ENCODE assay signal across 1 cellular context in the genomic region with DNA sequence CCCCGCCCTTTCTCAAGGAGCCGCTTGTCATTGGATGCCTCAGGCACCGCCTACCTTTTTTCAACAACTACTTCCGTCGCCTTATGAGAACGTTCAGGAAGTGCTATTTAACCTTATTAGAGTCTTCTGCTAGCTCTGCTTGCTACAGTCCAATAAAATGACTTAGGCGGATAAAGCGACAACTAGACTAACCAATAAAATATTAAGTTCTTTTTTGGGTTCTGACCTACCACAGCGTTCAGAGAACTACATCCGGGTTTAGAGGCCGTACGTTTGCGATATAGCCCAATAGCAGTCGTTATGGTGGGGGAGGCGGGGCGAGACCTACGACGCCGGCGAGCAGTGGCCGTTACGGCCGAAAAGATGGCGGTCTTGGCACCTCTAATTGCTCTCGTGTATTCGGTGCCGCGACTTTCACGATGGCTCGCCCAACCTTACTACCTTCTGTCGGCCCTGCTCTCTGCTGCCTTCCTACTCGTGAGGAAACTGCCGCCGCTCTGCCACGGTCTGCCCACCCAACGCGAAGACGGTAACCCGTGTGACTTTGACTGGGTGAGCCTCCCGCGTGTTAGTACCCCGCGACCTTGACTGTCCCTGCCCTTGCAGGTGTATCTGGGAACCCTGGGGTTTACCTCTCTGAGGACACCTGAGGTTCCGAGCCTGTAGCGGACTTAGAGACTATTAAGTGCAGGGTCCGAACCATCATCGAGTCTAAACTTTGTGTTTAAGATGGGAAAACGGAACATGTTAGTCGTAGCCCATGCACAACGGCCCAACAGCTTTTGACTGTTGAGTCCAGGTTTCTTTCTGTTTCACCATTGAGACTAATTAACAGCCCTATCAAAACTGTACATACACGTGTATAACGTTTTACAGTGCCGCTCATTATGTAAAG.
TF ChIP-seq lines count a peak whose summit lies in the region.

TSS of gene TMX2 (plus strand) at position 338 of the 895 bp plus-strand sequence. CDS start at position 364, 26 bp downstream.

TF ChIP-seq in A549, 52 proteins besides CTCF, POLR2A, EP300 and RAD21 (continued from another document):
- peak; percentile 76 for TF ChIP-seq PBX3 (IDR thresholded peaks at IDR 0.05)
- no peak for TF ChIP-seq TP53 (CRISPR knock-in tag; IDR thresholded peaks at IDR 0.05)
- TF ChIP-seq PHF8 (IDR thresholded peaks at IDR 0.05; ENCODE audit: borderline replicate concordance, low read depth) = peak; percentile 83; the same call in 1 of the 2 replicates
- peak; percentile 57 for TF ChIP-seq CHD2 (IDR thresholded peaks at IDR 0.05; ENCODE audit: low read length, partially characterized antibody)
- peak; percentile 83 for TF ChIP-seq MAX (IDR thresholded peaks at IDR 0.05)
- peak; percentile 62; the same call in 2 of the 3 replicates for TF ChIP-seq BCL3 (IDR thresholded peaks at IDR 0.05)
- peak; percentile 39; the same call in 1 of the 2 replicates for TF ChIP-seq MYC (IDR thresholded peaks at IDR 0.05; ENCODE audit: borderline replicate concordance, low read length)
